ENCODE assay signal across 8 cellular contexts in genomic region chr16:30893082-30893743, GRCh38.
DNase-seq lines count a peak whose midpoint lies in the region; ATAC-seq, FAIRE-seq and TF ChIP-seq lines count a peak whose summit lies in the region.

No MANE protein-coding gene starts in this region.

- FAIRE-seq in H54 (lab: Jason Lieb, UNC): no peak

- DNase-seq in RPMI8226: peak; percentile 27
- DNase-seq in H54 (ENCODE audit: insufficient read length, low spot score): no peak
- no peak for DNase-seq in GM20000 (ENCODE audit: low spot score)
- no peak for DNase-seq in HuH-7 (ENCODE audit: low spot score)

- H3K4me1 ChIP-seq in endocrine pancreas (ENCODE audit: control insufficient read depth, insufficient read depth, low read length): no peaks in the 10 kb centered on the region
- peaks cover 27% of the 10 kb centered on the region for H3K4me1 ChIP-seq in neuron (ENCODE audit: insufficient read depth, low read length)

- ATAC-seq in GM21515 (IDR thresholded peaks at IDR 0.05; ENCODE audit: unreplicated experiment): peak; percentile 15

- no peaks in the 10 kb centered on the region for H3K9me3 ChIP-seq in endocrine pancreas (ENCODE audit: control insufficient read depth, low read length)
- H3K9me3 ChIP-seq in neuron (ENCODE audit: low read length): no peaks in the 10 kb centered on the region

- H3K27me3 ChIP-seq in endocrine pancreas (ENCODE audit: control insufficient read depth, insufficient read depth, low read length) (no peaks in the 10 kb centered on the region), neuron (ENCODE audit: insufficient read depth, low read length) (no peaks in the 10 kb centered on the region)

- no peak for TF ChIP-seq POLR2A in H54 (IDR thresholded peaks at IDR 0.05; ENCODE audit: low read depth, low read length)

- H3K36me3 ChIP-seq in endocrine pancreas (ENCODE audit: control insufficient read depth, insufficient read depth, low read length) (no peaks in the 10 kb centered on the region), neuron (ENCODE audit: insufficient read depth, low read length) (peaks cover 18% of the 10 kb centered on the region)

- H2AFZ ChIP-seq in neuron (ENCODE audit: low read depth, low read length): no peak overlapping the region

- peak overlapping the region; percentile 79 for H3K9ac ChIP-seq in endocrine pancreas (ENCODE audit: control insufficient read depth, insufficient read depth, low read length)

- TF ChIP-seq CTCF in C4-2B (conservative IDR thresholded peaks at IDR 0.05) (no peak), GM20000 (IDR thresholded peaks at IDR 0.05; ENCODE audit: extremely low read depth, missing control alignments) (no peak)

- H3K4me3 ChIP-seq in endocrine pancreas (ENCODE audit: control insufficient read depth, insufficient read depth, low read length) (peak overlapping the region; percentile 5), neuron (ENCODE audit: low read length) (peak overlapping the region; percentile 66)

- peak overlapping the region; percentile 93 for H3K27ac ChIP-seq in C4-2B
